Comparison of ENCODE assay signal across 18 cellular contexts in the genomic region with DNA sequence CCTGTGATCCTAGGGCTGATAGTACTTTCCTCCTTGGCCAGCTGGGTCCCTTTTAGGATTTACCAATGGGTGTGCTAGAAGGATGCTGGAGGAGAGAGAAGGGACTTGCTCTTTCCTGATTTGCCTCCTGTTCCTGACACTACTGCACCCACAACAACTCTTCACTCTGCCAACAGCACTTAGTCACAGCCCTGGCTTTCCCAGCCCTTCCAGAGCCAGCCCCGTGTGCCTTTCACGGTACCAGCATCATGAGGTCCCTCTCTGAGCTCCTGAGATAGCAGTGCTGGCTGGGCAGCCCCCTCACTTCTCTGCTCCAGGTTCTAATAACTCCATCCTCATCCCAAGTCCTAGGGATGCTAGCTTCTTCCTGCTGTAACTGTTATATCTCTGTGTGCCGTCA.
"Had no signal": no experiment of that assay in that cellular context is flagged by ENCODE, and none has a peak within 500 bp of the region (broad histone marks: within the 10 kb centered on the region; RNA-seq: fewer than 3 reads in every experiment).

No MANE protein-coding gene starts in this region.

- H3K27me3 Mint-ChIP-seq: stimulated activated memory B cell treated with anti-CD40 and anti-IgM and Interleukin-4, amounts not matched to agents 10 μg/mL and 1 μg/mL and 100 μg/mL, for 72 hours had no signal

- H3K4me1 Mint-ChIP-seq: activated B cell treated with CpG ODN at 0.5 μM for 24 hours; naive thymus-derived CD8-positive, alpha-beta T cell; stimulated activated memory B cell treated with anti-CD40 and anti-IgM and Interleukin-4, amounts not matched to agents 10 μg/mL and 1 μg/mL and 100 μg/mL, for 72 hours had no signal

- H3K4me1 ChIP-seq: gastroesophageal sphincter, heart right ventricle had no signal

- H3K4me3 Mint-ChIP-seq: activated B cell treated with CpG ODN at 0.5 μM for 24 hours; activated CD8-positive, alpha-beta T cell treated with anti-CD3 and anti-CD28 coated beads for 36 hours; activated naive CD8-positive, alpha-beta T cell; activated T-cell treated with anti-CD3 and anti-CD28 coated beads, Interleukin-2, amount 50 U/mL, for 4 hours; naive thymus-derived CD8-positive, alpha-beta T cell; stimulated activated memory B cell treated with anti-CD40 and anti-IgM and Interleukin-4, amounts not matched to agents 10 μg/mL and 1 μg/mL and 100 μg/mL, for 72 hours; T-helper 17 cell had no signal

- H3K27me3 ChIP-seq: brain microvascular endothelial cell had no signal

- H3K36me3 ChIP-seq: brain microvascular endothelial cell, gastroesophageal sphincter, heart right ventricle, neutrophil had no signal

- H3K4me3 ChIP-seq: gastroesophageal sphincter, heart right ventricle, mucosa of descending colon had no signal

- H3K9me3 Mint-ChIP-seq: activated B cell treated with CpG ODN at 0.5 μM for 24 hours; activated CD8-positive, alpha-beta T cell treated with anti-CD3 and anti-CD28 coated beads for 36 hours; activated T-cell treated with anti-CD3 and anti-CD28 coated beads, Interleukin-2, amount 50 U/mL, for 4 hours; naive thymus-derived CD8-positive, alpha-beta T cell; stimulated activated memory B cell treated with anti-CD40 and anti-IgM and Interleukin-4, amounts not matched to agents 10 μg/mL and 1 μg/mL and 100 μg/mL, for 72 hours had no signal

- H3K9me3 ChIP-seq: gastroesophageal sphincter, heart right ventricle, mucosa of descending colon, neutrophil had no signal

- ATAC-seq: activated CD8-positive, alpha-beta T cell treated with anti-CD3 and anti-CD28 coated beads for 36 hours; activated T-cell treated with anti-CD3 and anti-CD28 coated beads, Interleukin-2, amount 50 U/mL, for 4 hours; gastroesophageal sphincter; heart right ventricle; naive thymus-derived CD8-positive, alpha-beta T cell; stimulated activated memory B cell treated with anti-CD40 and anti-IgM and Interleukin-4, amounts not matched to agents 10 μg/mL and 1 μg/mL and 100 μg/mL, for 72 hours; T-helper 17 cell had no signal

- H3K27ac Mint-ChIP-seq: activated B cell treated with CpG ODN at 0.5 μM for 24 hours; activated CD8-positive, alpha-beta T cell treated with anti-CD3 and anti-CD28 coated beads for 36 hours; activated naive CD8-positive, alpha-beta T cell; naive thymus-derived CD8-positive, alpha-beta T cell; stimulated activated memory B cell treated with anti-CD40 and anti-IgM and Interleukin-4, amounts not matched to agents 10 μg/mL and 1 μg/mL and 100 μg/mL, for 72 hours; T-helper 17 cell had no signal

- DNase-seq: activated B cell treated with CpG ODN at 0.5 μM for 24 hours; activated CD4-positive, alpha-beta T cell treated with anti-CD3 and anti-CD28 coated beads for 48 hours; activated CD8-positive, alpha-beta T cell treated with anti-CD3 and anti-CD28 coated beads for 36 hours; activated effector memory CD4-positive, alpha-beta T cell treated with anti-CD3 and anti-CD28 coated beads, Interleukin-2, amount 50 U/mL, for 16 hours; activated T-cell treated with anti-CD3 and anti-CD28 coated beads, Interleukin-2, amount 50 U/mL, for 4 hours; amygdala; brain microvascular endothelial cell; cortex of kidney; effector memory CD4-positive, alpha-beta T cell; heart right ventricle; mucosa of descending colon; naive thymus-derived CD8-positive, alpha-beta T cell; stimulated activated CD4-positive, alpha-beta T cell treated with anti-CD3 and anti-CD28 coated beads, Interleukin-2, amount 100 ng/mL, for 48 hours; T-helper 17 cell had no signal

- H3K27ac ChIP-seq: brain microvascular endothelial cell, gastroesophageal sphincter, heart right ventricle, neutrophil had no signal

- H3K36me3 Mint-ChIP-seq: activated naive CD8-positive, alpha-beta T cell had no signal
